ENCODE assay signal across 18 cellular contexts in genomic region chr4:8009710-8010534, GRCh38.
DNase-seq lines count a peak whose midpoint lies in the region; ATAC-seq and TF ChIP-seq lines count a peak whose summit lies in the region.
"Had no signal": no experiment of that assay in that cellular context is flagged by ENCODE, and none has a peak within 500 bp of the region (broad histone marks: within the 10 kb centered on the region; RNA-seq: fewer than 3 reads in every experiment).

No MANE protein-coding gene starts in this region.

- intact Hi-C loops in esophagus muscularis mucosa (cut with DNase I), result no loop called here

- H3K27ac ChIP-seq in esophagus muscularis mucosa (replicated peaks in 1 of 4) (no peak overlapping the region), SJCRH30 (no peak overlapping the region)
- H3K27ac ChIP-seq: 22Rv1, C4-2B, upper lobe of left lung had no signal

- WGBS in esophagus muscularis mucosa, result 89% methylated on average over 27 of the region's 28 CpGs

- peaks cover 0 to 17% of the 10 kb centered on the region in 2 donors for H3K27me3 Mint-ChIP-seq in stimulated activated naive B cell treated with anti-CD40 and anti-IgM and Interleukin-4, amounts not matched to agents 10 μg/mL and 1 μg/mL and 100 μg/mL, for 72 hours

- H3K27ac Mint-ChIP-seq in stimulated activated naive B cell treated with anti-CD40 and anti-IgM and Interleukin-4, amounts not matched to agents 10 μg/mL and 1 μg/mL and 100 μg/mL, for 72 hours, result peak overlapping the region; percentile 93
- H3K27ac Mint-ChIP-seq: immature natural killer cell, WTC11 had no signal

- DNase-seq in DMS53 (lab: John Stamatoyannopoulos, UW) (peak; percentile 58), DMS53 treated with DMSO at 0.1 percent for 48 hours (lab: John Stamatoyannopoulos, UW; ENCODE audit: unreplicated experiment) (no peak), NCI-H774 (lab: John Stamatoyannopoulos, UW) (peak; percentile 8), left lobe of liver (ENCODE audit: low spot score) (no peak), esophagus muscularis mucosa (ENCODE audit: extremely low spot score) (no peak), SJCRH30 (no peak)
- peak; percentile 15 for DNase-seq in stimulated activated naive B cell treated with anti-CD40 and anti-IgM and Interleukin-4, amounts not matched to agents 10 μg/mL and 1 μg/mL and 100 μg/mL, for 72 hours
- DNase-seq: activated CD8-positive, alpha-beta memory T cell treated with anti-CD3 and anti-CD28 coated beads for 24 hours; cortex of kidney; erythroblast; immature natural killer cell; stimulated activated CD4-positive, alpha-beta T cell treated with anti-CD3 and anti-CD28 coated beads, Interleukin-4, amount 100 ng/mL, for 24 hours; stimulated activated CD8-positive, alpha-beta memory T cell treated with anti-CD3 and anti-CD28 coated beads, Interleukin-4, amount 100 ng/mL, for 48 hours had no signal

- H3K4me1 ChIP-seq in esophagus muscularis mucosa, result peaks cover 0 to 16% (median 11%) of the 10 kb centered on the region in 4 donors
- peaks cover 9% of the 10 kb centered on the region for H3K4me1 ChIP-seq in SJCRH30

- TF ChIP-seq EP300 in esophagus muscularis mucosa (IDR thresholded peaks at IDR 0.05), result no peak

- no peak for TF ChIP-seq POLR2A in esophagus muscularis mucosa (IDR thresholded peaks at IDR 0.05; ENCODE audit: low read depth)

- H3K9me3 Mint-ChIP-seq in stimulated activated naive B cell treated with anti-CD40 and anti-IgM and Interleukin-4, amounts not matched to agents 10 μg/mL and 1 μg/mL and 100 μg/mL, for 72 hours, result peaks cover 2 to 6% of the 10 kb centered on the region in 2 donors
- H3K9me3 Mint-ChIP-seq: immature natural killer cell, WTC11 had no signal

- H3K4me3 Mint-ChIP-seq in stimulated activated naive B cell treated with anti-CD40 and anti-IgM and Interleukin-4, amounts not matched to agents 10 μg/mL and 1 μg/mL and 100 μg/mL, for 72 hours, result peak overlapping the region in 1 of 2 donors; percentile 63
- H3K4me3 Mint-ChIP-seq: immature natural killer cell, WTC11 had no signal

- peaks cover 27 to 35% of the 10 kb centered on the region in 2 donors for H3K36me3 Mint-ChIP-seq in stimulated activated naive B cell treated with anti-CD40 and anti-IgM and Interleukin-4, amounts not matched to agents 10 μg/mL and 1 μg/mL and 100 μg/mL, for 72 hours
- H3K36me3 Mint-ChIP-seq: immature natural killer cell, WTC11 had no signal

- peak; percentile 43 for ATAC-seq in left lobe of liver
- ATAC-seq in stimulated activated naive B cell treated with anti-CD40 and anti-IgM and Interleukin-4, amounts not matched to agents 10 μg/mL and 1 μg/mL and 100 μg/mL, for 72 hours (replicated peaks), result peak; percentile 50 to 61
- ATAC-seq in GM19397 (IDR thresholded peaks at IDR 0.05; ENCODE audit: unreplicated experiment), result no peak
- ATAC-seq: WTC11 had no signal

- no peaks in the 10 kb centered on the region for H3K27me3 ChIP-seq in esophagus muscularis mucosa
- H3K27me3 ChIP-seq in SJCRH30, result peaks cover 20% of the 10 kb centered on the region
- H3K27me3 ChIP-seq: upper lobe of left lung had no signal

- H3K4me3 ChIP-seq in esophagus muscularis mucosa (no peak overlapping the region), SJCRH30 (no peak overlapping the region)
- H3K4me3 ChIP-seq: upper lobe of left lung had no signal

- H3K36me3 ChIP-seq in esophagus muscularis mucosa, result peaks cover 7 to 24% (median 11%) of the 10 kb centered on the region in 4 donors
- H3K36me3 ChIP-seq in SJCRH30, result no peaks in the 10 kb centered on the region

- TF ChIP-seq CTCF in esophagus muscularis mucosa (IDR thresholded peaks at IDR 0.05), result no peak

- H3K9me3 ChIP-seq in esophagus muscularis mucosa, result no peaks in the 10 kb centered on the region
- no peaks in the 10 kb centered on the region for H3K9me3 ChIP-seq in SJCRH30 (replicated peaks)
- H3K9me3 ChIP-seq: upper lobe of left lung had no signal

- peaks cover 14 to 29% of the 10 kb centered on the region in 2 donors for H3K4me1 Mint-ChIP-seq in stimulated activated naive B cell treated with anti-CD40 and anti-IgM and Interleukin-4, amounts not matched to agents 10 μg/mL and 1 μg/mL and 100 μg/mL, for 72 hours
- H3K4me1 Mint-ChIP-seq: immature natural killer cell, WTC11 had no signal

Comparison
In these comparisons a context has a peak if more than half of its experiments do, and no peak if none do; other contexts are left out.
1. DNase-seq: peak in DMS53 (single experiment), NCI-H774 (single experiment) and stimulated activated naive B cell treated with anti-CD40 and anti-IgM and Interleukin-4, amounts not matched to agents 10 μg/mL and 1 μg/mL and 100 μg/mL, for 72 hours (single experiment); none in DMS53 treated with DMSO at 0.1 percent for 48 hours (single experiment), left lobe of liver (single experiment), esophagus muscularis mucosa (single experiment) and SJCRH30 (0 of 2).